8 cellular contexts compared by ENCODE assay signal in genomic region chr11:66579017-66579606, GRCh38. TPM values are rescaled to one million over a fixed set of nuclear protein-coding genes. Genes with fewer than 3 reads are reported as not detected.
A peak's percentile ranks its signal among the peaks of the same experiment; 100 is the strongest.
DNase-seq lines count a peak whose midpoint lies in the region; ATAC-seq lines count a peak whose summit lies in the region.

No MANE protein-coding gene starts in this region.

- H3K27ac Mint-ChIP-seq in activated CD8-positive, alpha-beta T cell treated with anti-CD3 and anti-CD28 coated beads, Interleukin-2, amount 10 ng/mL, durations not matched to agents 7 days and 5 days = no peak overlapping the region

- POLR2A ChIA-PET in activated CD8-positive, alpha-beta T cell treated with anti-CD3 and anti-CD28 coated beads, Interleukin-2, amount 10 ng/mL, durations not matched to agents 7 days and 5 days (lab: Charles Lee) = interaction anchor here (1.0 to 1.3 kb wide), 4 partner anchors 45 to 264 kb away, joined by 3 to 8 read pairs (median 4); partner anchors contain the start of genes RBM4 and RCE1

- peak; percentile 90 for ATAC-seq in activated CD8-positive, alpha-beta T cell treated with anti-CD3 and anti-CD28 coated beads, Interleukin-2, amount 10 ng/mL, durations not matched to agents 7 days and 5 days
- no peak for ATAC-seq in HG03571 (IDR thresholded peaks at IDR 0.05; ENCODE audit: unreplicated experiment)

- DNase-seq in DMS 273 (lab: John Stamatoyannopoulos, UW; ENCODE audit: unreplicated experiment) = peak; percentile 78
- DNase-seq in DMS 273 treated with DMSO at 0.1 percent for 48 hours (lab: John Stamatoyannopoulos, UW) = no peak
- peak; percentile 59 to 84 for DNase-seq in NCI-H526 (lab: John Stamatoyannopoulos, UW)
- peak; percentile 75 for DNase-seq in activated CD8-positive, alpha-beta T cell treated with anti-CD3 and anti-CD28 coated beads, Interleukin-2, amount 10 ng/mL, durations not matched to agents 7 days and 5 days
- peak; percentile 88 for DNase-seq in ecto neural progenitor cell (ENCODE audit: low spot score)
- peak; percentile 75 for DNase-seq in medulla oblongata (ENCODE audit: extremely low spot score)
- peak; percentile 67 for DNase-seq in stimulated activated CD8-positive, alpha-beta memory T cell treated with anti-CD3 and anti-CD28 coated beads, Interleukin-15, amount 100 ng/mL, for 1 hour (ENCODE audit: low read depth)

- no peak overlapping the region for H3K4me3 Mint-ChIP-seq in activated CD8-positive, alpha-beta T cell treated with anti-CD3 and anti-CD28 coated beads, Interleukin-2, amount 10 ng/mL, durations not matched to agents 7 days and 5 days

- peaks cover 3% of the 10 kb centered on the region for H3K9me3 Mint-ChIP-seq in activated CD8-positive, alpha-beta T cell treated with anti-CD3 and anti-CD28 coated beads, Interleukin-2, amount 10 ng/mL, durations not matched to agents 7 days and 5 days (ENCODE audit: insufficient read depth)

- peaks cover 6% of the 10 kb centered on the region for H3K4me1 Mint-ChIP-seq in activated CD8-positive, alpha-beta T cell treated with anti-CD3 and anti-CD28 coated beads, Interleukin-2, amount 10 ng/mL, durations not matched to agents 7 days and 5 days (ENCODE audit: low read depth)

- CTCF ChIA-PET in activated CD8-positive, alpha-beta T cell treated with anti-CD3 and anti-CD28 coated beads, Interleukin-2, amount 10 ng/mL, durations not matched to agents 7 days and 5 days (lab: Charles Lee) = interaction anchor here (0.6 to 2.9 kb wide), 11 partner anchors 10 to 255 kb away, joined by 3 to 70 read pairs (median 7); partner anchors contain the start of genes CCDC87, CCS, CTSF and RBM4

- H3K27me3 Mint-ChIP-seq in activated CD8-positive, alpha-beta T cell treated with anti-CD3 and anti-CD28 coated beads, Interleukin-2, amount 10 ng/mL, durations not matched to agents 7 days and 5 days (ENCODE audit: low read depth) = peaks cover 12% of the 10 kb centered on the region

- H3K36me3 Mint-ChIP-seq in activated CD8-positive, alpha-beta T cell treated with anti-CD3 and anti-CD28 coated beads, Interleukin-2, amount 10 ng/mL, durations not matched to agents 7 days and 5 days (ENCODE audit: low read depth) = peaks cover 2% of the 10 kb centered on the region

RNA-seq across cellular contexts. Expression of gene CTSF, which starts 10.7 kb away (rescaled TPM):
- under 1 TPM; 0.70 to 0.90 TPM for total RNA-seq in activated CD8-positive, alpha-beta T cell treated with anti-CD3 and anti-CD28 coated beads, Interleukin-2, amount 10 ng/mL, durations not matched to agents 7 days and 5 days

RNA-seq across cellular contexts. Expression of gene CCDC87, which starts 13.8 kb away (rescaled TPM):
- total RNA-seq in activated CD8-positive, alpha-beta T cell treated with anti-CD3 and anti-CD28 coated beads, Interleukin-2, amount 10 ng/mL, durations not matched to agents 7 days and 5 days = under 1 TPM; 0.55 to 0.70 TPM

RNA-seq across cellular contexts. Expression of gene CCS, which starts 13.9 kb away (rescaled TPM):
- total RNA-seq in activated CD8-positive, alpha-beta T cell treated with anti-CD3 and anti-CD28 coated beads, Interleukin-2, amount 10 ng/mL, durations not matched to agents 7 days and 5 days = 10 to 100 TPM; 29.3 to 32.5 TPM

RNA-seq across cellular contexts. Expression of gene ACTN3, which starts 32.4 kb away (rescaled TPM):
- total RNA-seq in activated CD8-positive, alpha-beta T cell treated with anti-CD3 and anti-CD28 coated beads, Interleukin-2, amount 10 ng/mL, durations not matched to agents 7 days and 5 days = not detected

RNA-seq across cellular contexts. Expression of gene ZDHHC24, which starts 33.3 kb away (rescaled TPM):
- 10 to 100 TPM; 15.5 to 15.9 TPM for total RNA-seq in activated CD8-positive, alpha-beta T cell treated with anti-CD3 and anti-CD28 coated beads, Interleukin-2, amount 10 ng/mL, durations not matched to agents 7 days and 5 days
